Comparison of ENCODE assay signal across 29 cellular contexts in genomic region chr1:41305576-41306365, GRCh38. TPM values are rescaled to one million over a fixed set of nuclear protein-coding genes. Genes with fewer than 3 reads are reported as not detected.
A peak's percentile ranks its signal among the peaks of the same experiment; 100 is the strongest.
DNase-seq lines count a peak whose midpoint lies in the region; ATAC-seq and TF ChIP-seq lines count a peak whose summit lies in the region.
"Had no signal": no experiment of that assay in that cellular context is flagged by ENCODE, and none has a peak within 500 bp of the region (broad histone marks: within the 10 kb centered on the region; RNA-seq: fewer than 3 reads in every experiment).

No MANE protein-coding gene starts in this region.

- ATAC-seq in right cardiac atrium (peak; percentile 42 to 60), left lobe of liver (no peak), HG02798 (IDR thresholded peaks at IDR 0.05; ENCODE audit: poor library complexity, unreplicated experiment) (no peak)
- ATAC-seq: gastrocnemius medialis; left colon; stimulated activated naive B cell treated with anti-CD40 and anti-IgM and Interleukin-4, amounts not matched to agents 10 μg/mL and 1 μg/mL and 100 μg/mL, for 72 hours; upper lobe of right lung had no signal

- H3K36me3 ChIP-seq in left ventricle myocardium inferior (no peaks in the 10 kb centered on the region), SJSA1 (peaks cover 7% of the 10 kb centered on the region; the same call in 1 of the 2 replicates)
- H3K36me3 ChIP-seq: adrenal gland, gastrocnemius medialis, prostate gland, upper lobe of right lung had no signal

- TF ChIP-seq CTCF in left ventricle myocardium inferior (IDR thresholded peaks at IDR 0.05; ENCODE audit: borderline replicate concordance) (no peak), type B pancreatic cell (conservative IDR thresholded peaks at IDR 0.05) (no peak), glutamatergic neuron (IDR thresholded peaks at IDR 0.05; ENCODE audit: partially characterized antibody, unreplicated experiment) (no peak)

- H3K27ac Mint-ChIP-seq in type B pancreatic cell (no peak overlapping the region), glutamatergic neuron (ENCODE audit: unreplicated experiment) (no peak overlapping the region)
- H3K27ac Mint-ChIP-seq: activated B cell treated with CpG ODN at 0.5 μM for 24 hours; activated CD4-positive, alpha-beta T cell treated with anti-CD3 and anti-CD28 coated beads, Interleukin-2, amount 10 ng/mL, durations not matched to agents 7 days and 5 days; activated T-helper 1 cell treated with anti-CD3 and anti-CD28 coated beads, Interleukin-12 subunit alpha, Interleukin-12 subunit beta, Interleukin-2, Interleukin-4 antibody, amounts not matched to agents 30 ng/mL and 10 ng/mL and 1 ng/mL, durations not matched to agents 14 hours and 24 hours and 36 hours; dendritic cell treated with granulocyte-macrophage colony-stimulating factor and Interleukin-4, amounts not matched to agents 40 ng/mL and 50 ng/mL, for 4 days; memory B cell; stimulated activated naive B cell treated with anti-CD40 and anti-IgM and Interleukin-4, amounts not matched to agents 10 μg/mL and 1 μg/mL and 100 μg/mL, for 72 hours had no signal

- 54% methylated on average over 6 of the region's 6 CpGs for WGBS in right cardiac atrium

- no peaks in the 10 kb centered on the region for H3K4me1 Mint-ChIP-seq in type B pancreatic cell (ENCODE audit: unreplicated experiment)
- H3K4me1 Mint-ChIP-seq in glutamatergic neuron (ENCODE audit: low read depth, unreplicated experiment), result no peaks in the 10 kb centered on the region
- H3K4me1 Mint-ChIP-seq: activated CD4-positive, alpha-beta T cell treated with anti-CD3 and anti-CD28 coated beads, Interleukin-2, amount 10 ng/mL, durations not matched to agents 7 days and 5 days; memory B cell; stimulated activated naive B cell treated with anti-CD40 and anti-IgM and Interleukin-4, amounts not matched to agents 10 μg/mL and 1 μg/mL and 100 μg/mL, for 72 hours had no signal

- H3K36me3 Mint-ChIP-seq in type B pancreatic cell, result no peaks in the 10 kb centered on the region
- H3K36me3 Mint-ChIP-seq in glutamatergic neuron (ENCODE audit: unreplicated experiment), result peaks cover 16% of the 10 kb centered on the region
- H3K36me3 Mint-ChIP-seq: memory B cell; stimulated activated naive B cell treated with anti-CD40 and anti-IgM and Interleukin-4, amounts not matched to agents 10 μg/mL and 1 μg/mL and 100 μg/mL, for 72 hours had no signal

- H3K27ac ChIP-seq in right cardiac atrium (ENCODE audit: low read length) (no peak overlapping the region), left ventricle myocardium inferior (replicated peaks) (no peak overlapping the region), SJSA1 (peak overlapping the region; percentile 52)
- H3K27ac ChIP-seq: adrenal gland, C4-2B, gastrocnemius medialis, hepatocyte, prostate gland, upper lobe of right lung had no signal

- intact Hi-C loops in right cardiac atrium (cut with DNase I) (no loop called here), left ventricle myocardium inferior (cut with micrococcal nuclease) (no loop called here)

- DNase-seq in right cardiac atrium (no peak), left ventricle myocardium inferior (no peak), SJSA1 (ENCODE audit: low read depth in 1 of 2, low spot score in 2 of 2) (peak; percentile 77 to 81), left lobe of liver (ENCODE audit: low spot score) (peak; percentile 22), type B pancreatic cell (ENCODE audit: extremely low spot score, unreplicated experiment) (peak; percentile 57), glutamatergic neuron (no peak), NCI-H1417 treated with DMSO at 0.1 percent for 48 hours (lab: John Stamatoyannopoulos, UW) (no peak)
- DNase-seq: activated B cell treated with CpG ODN at 0.5 μM for 24 hours; activated CD4-positive, alpha-beta T cell treated with anti-CD3 and anti-CD28 coated beads, Interleukin-2, amount 10 ng/mL, durations not matched to agents 7 days and 5 days; activated naive CD4-positive, alpha-beta T cell treated with Interleukin-2 at 50 U/mL for 16 hours; COR-L47; gastrocnemius medialis; HCEC 1CT; left colon; NCI-H187; NCI-H82; stimulated activated CD4-positive, alpha-beta T cell treated with anti-CD3 and anti-CD28 coated beads, Interleukin-4, amount 100 ng/mL, for 24 hours; stimulated activated naive B cell treated with anti-CD40 and anti-IgM and Interleukin-4, amounts not matched to agents 10 μg/mL and 1 μg/mL and 100 μg/mL, for 72 hours; T1000; upper lobe of right lung had no signal

- H3K27me3 Mint-ChIP-seq in type B pancreatic cell (peaks cover 5% of the 10 kb centered on the region), glutamatergic neuron (ENCODE audit: unreplicated experiment) (no peaks in the 10 kb centered on the region)
- H3K27me3 Mint-ChIP-seq: activated B cell treated with CpG ODN at 0.5 μM for 24 hours had no signal

- H3K9me3 Mint-ChIP-seq in type B pancreatic cell (peaks cover 4% of the 10 kb centered on the region), glutamatergic neuron (ENCODE audit: unreplicated experiment) (peaks cover 1% of the 10 kb centered on the region)
- H3K9me3 Mint-ChIP-seq: activated CD4-positive, alpha-beta T cell treated with anti-CD3 and anti-CD28 coated beads, Interleukin-2, amount 10 ng/mL, durations not matched to agents 7 days and 5 days; activated T-helper 1 cell treated with anti-CD3 and anti-CD28 coated beads, Interleukin-12 subunit alpha, Interleukin-12 subunit beta, Interleukin-2, Interleukin-4 antibody, amounts not matched to agents 30 ng/mL and 10 ng/mL and 1 ng/mL, durations not matched to agents 14 hours and 24 hours and 36 hours had no signal

- H3K27me3 ChIP-seq in right cardiac atrium (ENCODE audit: control insufficient read depth, insufficient read depth) (no peaks in the 10 kb centered on the region), left ventricle myocardium inferior (ENCODE audit: low read depth) (peaks cover 7% of the 10 kb centered on the region), SJSA1 (replicated peaks) (no peaks in the 10 kb centered on the region)
- H3K27me3 ChIP-seq: adrenal gland, gastrocnemius medialis had no signal

- H3K9me3 ChIP-seq in right cardiac atrium (ENCODE audit: control insufficient read depth, low read length) (no peaks in the 10 kb centered on the region), left ventricle myocardium inferior (replicated peaks) (peaks cover 8% of the 10 kb centered on the region), SJSA1 (replicated peaks) (no peaks in the 10 kb centered on the region)
- H3K9me3 ChIP-seq: adrenal gland, gastrocnemius medialis, prostate gland, upper lobe of right lung had no signal

- H3K4me3 ChIP-seq in right cardiac atrium (ENCODE audit: low read length), result no peak overlapping the region
- no peak overlapping the region for H3K4me3 ChIP-seq in left ventricle myocardium inferior
- peak overlapping the region; percentile 12; the same call in 1 of the 2 replicates for H3K4me3 ChIP-seq in SJSA1
- H3K4me3 ChIP-seq: adrenal gland, gastrocnemius medialis, hepatocyte, prostate gland, upper lobe of right lung had no signal

- H3K4me3 Mint-ChIP-seq in type B pancreatic cell (no peak overlapping the region), glutamatergic neuron (ENCODE audit: unreplicated experiment) (no peak overlapping the region)
- H3K4me3 Mint-ChIP-seq: activated B cell treated with CpG ODN at 0.5 μM for 24 hours; activated CD4-positive, alpha-beta T cell treated with anti-CD3 and anti-CD28 coated beads, Interleukin-2, amount 10 ng/mL, durations not matched to agents 7 days and 5 days; activated T-helper 1 cell treated with anti-CD3 and anti-CD28 coated beads, Interleukin-12 subunit alpha, Interleukin-12 subunit beta, Interleukin-2, Interleukin-4 antibody, amounts not matched to agents 30 ng/mL and 10 ng/mL and 1 ng/mL, durations not matched to agents 14 hours and 24 hours and 36 hours; dendritic cell treated with granulocyte-macrophage colony-stimulating factor and Interleukin-4, amounts not matched to agents 40 ng/mL and 50 ng/mL, for 4 days; memory B cell; stimulated activated naive B cell treated with anti-CD40 and anti-IgM and Interleukin-4, amounts not matched to agents 10 μg/mL and 1 μg/mL and 100 μg/mL, for 72 hours had no signal

- H3K4me1 ChIP-seq in right cardiac atrium (ENCODE audit: control insufficient read depth, insufficient read depth, low read length), result no peaks in the 10 kb centered on the region
- no peaks in the 10 kb centered on the region for H3K4me1 ChIP-seq in left ventricle myocardium inferior
- H3K4me1 ChIP-seq in SJSA1 (replicated peaks), result peaks cover 19% of the 10 kb centered on the region
- H3K4me1 ChIP-seq: adrenal gland, gastrocnemius medialis, prostate gland, upper lobe of right lung had no signal

RNA-seq across cellular contexts. Expression of gene FOXO6, which starts 55.5 kb away (rescaled TPM):
- 1 to 10 TPM; 1.9 to 7.0 (median 5.3) TPM for total RNA-seq in right cardiac atrium
- 1.1 TPM for polyA plus RNA-seq in right cardiac atrium
- total RNA-seq in left ventricle myocardium inferior, result 2.1 TPM
- 0.05 TPM in 1 of 2 replicates, not detected in the other for total RNA-seq in SJSA1 (2014; rRNA removed; shearing (Covaris generic))
- total RNA-seq in left lobe of liver, result 0.38 TPM
- total RNA-seq in type B pancreatic cell (ENCODE audit: low replicate concordance), result 9.9 and 21.1 TPM in 2 replicates
- 11.7 TPM for total RNA-seq in glutamatergic neuron (ENCODE audit: unreplicated experiment)
- total RNA-seq: activated CD4-positive, alpha-beta T cell treated with anti-CD3 and anti-CD28 coated beads, Interleukin-2, amount 10 ng/mL, durations not matched to agents 7 days and 5 days; activated T-helper 1 cell treated with anti-CD3 and anti-CD28 coated beads, Interleukin-12 subunit alpha, Interleukin-12 subunit beta, Interleukin-2, Interleukin-4 antibody, amounts not matched to agents 30 ng/mL and 10 ng/mL and 1 ng/mL, durations not matched to agents 14 hours and 24 hours and 36 hours had no signal
- polyA plus RNA-seq: fibroblast of lung had no signal

Comparison
In these comparisons a context has a peak if more than half of its experiments do, and no peak if none do; other contexts are left out.
1. ATAC-seq: peak in right cardiac atrium (2 of 2); none in left lobe of liver (single experiment) and HG02798 (single experiment).
2. DNase-seq: peak in SJSA1 (2 of 2), left lobe of liver (single experiment) and type B pancreatic cell (single experiment); none in right cardiac atrium (0 of 3), left ventricle myocardium inferior (single experiment), glutamatergic neuron (single experiment) and NCI-H1417 treated with DMSO at 0.1 percent for 48 hours (single experiment).